ENCODE assay signal across 1 cellular context in the genomic region with DNA sequence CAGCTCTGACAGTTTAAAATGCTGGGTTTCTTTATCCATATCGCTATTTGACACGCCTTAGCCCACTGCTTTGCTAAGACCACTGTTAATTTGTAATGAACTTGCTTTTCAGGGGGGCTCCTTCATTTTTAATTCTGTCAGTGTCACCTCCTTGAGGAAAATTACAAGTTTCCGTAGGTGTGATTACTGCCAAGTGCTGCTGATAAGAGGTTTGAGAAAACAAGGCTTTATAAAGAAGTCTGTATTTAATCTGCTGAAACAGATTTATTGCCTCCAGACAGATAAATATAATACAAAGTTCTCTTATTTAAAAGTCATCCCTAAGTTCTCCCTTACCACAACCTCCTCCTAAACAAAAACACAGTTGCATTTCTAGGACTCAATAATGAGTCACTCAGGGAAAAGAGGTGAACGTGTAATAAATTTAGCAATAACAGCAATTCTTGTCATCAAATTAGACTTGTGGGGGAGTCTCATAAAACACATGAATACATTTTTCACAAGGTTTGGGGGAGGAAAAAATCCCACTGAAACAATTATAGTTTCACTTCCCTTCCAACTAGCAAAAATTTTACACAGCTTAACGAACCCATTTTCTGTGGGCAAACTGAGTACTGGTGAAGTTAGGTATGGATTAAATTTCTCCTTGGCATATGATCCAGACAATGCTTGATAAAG.
TF ChIP-seq lines count a peak whose summit lies in the region.

No MANE protein-coding gene starts in this region.

TF ChIP-seq in HCT116, 20 proteins besides CTCF, POLR2A, EP300 and RAD21:
- TF ChIP-seq ELF1 (IDR thresholded peaks at IDR 0.05; ENCODE audit: borderline replicate concordance, low read depth) (no peak), EZH2phosphoT487 (IDR thresholded peaks at IDR 0.05; ENCODE audit: borderline replicate concordance) (no peak), EGR1 (IDR thresholded peaks at IDR 0.05; ENCODE audit: low read depth) (no peak), FOSL1 (IDR thresholded peaks at IDR 0.05; ENCODE audit: low read depth) (no peak; the same call in 1 of the 2 replicates), CEBPB (IDR thresholded peaks at IDR 0.05; ENCODE audit: low read depth) (peak; percentile 32; the same call in 1 of the 2 replicates), JUND (IDR thresholded peaks at IDR 0.05) (no peak)
- TF ChIP-seq, protein P1, sequence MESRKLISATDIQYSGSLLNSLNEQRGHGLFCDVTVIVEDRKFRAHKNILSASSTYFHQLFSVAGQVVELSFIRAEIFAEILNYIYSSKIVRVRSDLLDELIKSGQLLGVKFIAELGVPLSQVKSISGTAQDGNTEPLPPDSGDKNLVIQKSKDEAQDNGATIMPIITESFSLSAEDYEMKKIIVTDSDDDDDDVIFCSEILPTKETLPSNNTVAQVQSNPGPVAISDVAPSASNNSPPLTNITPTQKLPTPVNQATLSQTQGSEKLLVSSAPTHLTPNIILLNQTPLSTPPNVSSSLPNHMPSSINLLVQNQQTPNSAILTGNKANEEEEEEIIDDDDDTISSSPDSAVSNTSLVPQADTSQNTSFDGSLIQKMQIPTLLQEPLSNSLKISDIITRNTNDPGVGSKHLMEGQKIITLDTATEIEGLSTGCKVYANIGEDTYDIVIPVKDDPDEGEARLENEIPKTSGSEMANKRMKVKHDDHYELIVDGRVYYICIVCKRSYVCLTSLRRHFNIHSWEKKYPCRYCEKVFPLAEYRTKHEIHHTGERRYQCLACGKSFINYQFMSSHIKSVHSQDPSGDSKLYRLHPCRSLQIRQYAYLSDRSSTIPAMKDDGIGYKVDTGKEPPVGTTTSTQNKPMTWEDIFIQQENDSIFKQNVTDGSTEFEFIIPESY (IDR thresholded peaks at IDR 0.05; ENCODE audit: extremely low read depth, insufficient replicate concordance, low read length): no peak
TF ChIP-seq in HCT116: peak in this region for 1.
